Comparison of ENCODE assay signal across 36 cellular contexts in genomic region chr7:96928965-96929364, GRCh38.
DNase-seq lines count a peak whose midpoint lies in the region; ATAC-seq, FAIRE-seq and TF ChIP-seq lines count a peak whose summit lies in the region.
"Had no signal": no experiment of that assay in that cellular context is flagged by ENCODE, and none has a peak within 500 bp of the region (broad histone marks: within the 10 kb centered on the region; RNA-seq: fewer than 3 reads in every experiment).

No MANE protein-coding gene starts in this region.

- no peaks in the 10 kb centered on the region for H3K9me3 Mint-ChIP-seq in stimulated activated naive CD8-positive, alpha-beta T cell treated with anti-CD3 and anti-CD28 coated beads, Interleukin-15, amount 100 ng/mL, for 72 hours
- H3K9me3 Mint-ChIP-seq: CD4-positive, alpha-beta memory T cell; CD4-positive, alpha-beta T cell; CD8-positive, alpha-beta memory T cell; CD8-positive, alpha-beta T cell had no signal

- H3K4me1 ChIP-seq in HepG2 (ENCODE audit: insufficient read depth, low read length), result no peaks in the 10 kb centered on the region
- no peaks in the 10 kb centered on the region for H3K4me1 ChIP-seq in right lobe of liver
- no peaks in the 10 kb centered on the region for H3K4me1 ChIP-seq in A549
- no peaks in the 10 kb centered on the region for H3K4me1 ChIP-seq in IMR-90 (ENCODE audit: control insufficient read depth, insufficient read depth, low read length)
- no peaks in the 10 kb centered on the region for H3K4me1 ChIP-seq in K562 (replicated peaks in 1 of 2; ENCODE audit: control insufficient read depth in 2 of 2, insufficient read depth in 2 of 2, low read length in 2 of 2)
- peaks cover 0 to 3% of the 10 kb centered on the region in 2 experiments for H3K4me1 ChIP-seq in trophoblast cell (ENCODE audit: control insufficient read depth in 1 of 2, insufficient read depth in 2 of 2, low read length in 2 of 2)
- H3K4me1 ChIP-seq: BE2C; BLaER1; BLaER1 treated with 17β-estradiol and CSF1 and Interleukin-3, amounts not matched to agents 10 nM and 100 nM; Caco-2 had no signal

- H2AK5ac ChIP-seq in IMR-90 (ENCODE audit: low read depth, low read length) (no peak overlapping the region), trophoblast cell (ENCODE audit: low read length) (no peak overlapping the region)

- H3K14ac ChIP-seq in IMR-90 (replicated peaks; ENCODE audit: low read depth, low read length), result no peak overlapping the region
- H3K14ac ChIP-seq in trophoblast cell (ENCODE audit: low read length), result no peak overlapping the region

- H2BK120ac ChIP-seq in IMR-90 (ENCODE audit: low read depth, low read length), result no peak overlapping the region
- H2BK120ac ChIP-seq in trophoblast cell (ENCODE audit: insufficient read depth, low read length, poor library complexity), result no peak overlapping the region

- POLR2A ChIA-PET in HepG2 (lab: Yijun Ruan, JAX), result no interaction called here
- POLR2A ChIA-PET in A549 (lab: Yijun Ruan, JAX), result no interaction called here
- POLR2A ChIA-PET in IMR-90 (lab: Charles Lee; ENCODE audit: unreplicated experiment), result no interaction called here
- POLR2A ChIA-PET in K562 (lab: Yijun Ruan, JAX), result no interaction called here

- no peak overlapping the region for H3K27ac Mint-ChIP-seq in stimulated activated naive CD8-positive, alpha-beta T cell treated with anti-CD3 and anti-CD28 coated beads, Interleukin-15, amount 100 ng/mL, for 72 hours
- H3K27ac Mint-ChIP-seq: B cell; CD14-positive monocyte; CD4-positive, alpha-beta memory T cell; CD4-positive, alpha-beta T cell; CD4-positive, CD25-positive, alpha-beta regulatory T cell; CD8-positive, alpha-beta memory T cell; CD8-positive, alpha-beta T cell had no signal

- TF ChIP-seq CTCF in HepG2 (CRISPR knock-in tag; IDR thresholded peaks at IDR 0.05) (no peak), right lobe of liver (IDR thresholded peaks at IDR 0.05) (no peak), A549 (IDR thresholded peaks at IDR 0.05) (no peak), IMR-90 (conservative IDR thresholded peaks at IDR 0.05; ENCODE audit: low read depth, low read length) (no peak), K562 (IDR thresholded peaks at IDR 0.05 in 2 of 3, conservative IDR thresholded peaks at IDR 0.05 in 1 of 3; ENCODE audit: insufficient read depth in 2 of 3, low read depth in 1 of 3, low read length in 3 of 3) (no peak)

- H2BK20ac ChIP-seq in IMR-90 (ENCODE audit: low read depth, low read length), result no peak overlapping the region

- no peak overlapping the region for H3K4me2 ChIP-seq in HepG2 (ENCODE audit: low read depth, low read length)
- no peak overlapping the region for H3K4me2 ChIP-seq in A549
- no peak overlapping the region for H3K4me2 ChIP-seq in IMR-90 (ENCODE audit: low read depth, low read length)
- no peak overlapping the region for H3K4me2 ChIP-seq in K562 (ENCODE audit: insufficient read depth, low read length)
- no peak overlapping the region for H3K4me2 ChIP-seq in trophoblast cell (ENCODE audit: low read length)
- H3K4me2 ChIP-seq: BLaER1; BLaER1 treated with 17β-estradiol and CSF1 and Interleukin-3, amounts not matched to agents 10 nM and 100 nM had no signal

- ATAC-seq in HepG2 (no peak), right lobe of liver (no peak), A549 (no peak), IMR-90 (ENCODE audit: low read depth) (no peak), K562 (no peak), GM18907 (IDR thresholded peaks at IDR 0.05; ENCODE audit: unreplicated experiment) (no peak)
- ATAC-seq in stimulated activated naive CD8-positive, alpha-beta T cell treated with anti-CD3 and anti-CD28 coated beads, Interleukin-15, amount 100 ng/mL, for 72 hours, result no peak
- ATAC-seq: CD8-positive, alpha-beta T cell had no signal

- H3K4me1 Mint-ChIP-seq in stimulated activated naive CD8-positive, alpha-beta T cell treated with anti-CD3 and anti-CD28 coated beads, Interleukin-15, amount 100 ng/mL, for 72 hours, result no peaks in the 10 kb centered on the region
- H3K4me1 Mint-ChIP-seq: B cell; CD14-positive monocyte; CD4-positive, alpha-beta memory T cell; CD4-positive, CD25-positive, alpha-beta regulatory T cell; CD8-positive, alpha-beta memory T cell had no signal

- no peak overlapping the region for H3K4ac ChIP-seq in IMR-90 (ENCODE audit: low read depth, low read length)
- no peak overlapping the region for H3K4ac ChIP-seq in trophoblast cell (ENCODE audit: low read depth, low read length)

- H3K27me3 Mint-ChIP-seq in stimulated activated naive CD8-positive, alpha-beta T cell treated with anti-CD3 and anti-CD28 coated beads, Interleukin-15, amount 100 ng/mL, for 72 hours, result peaks cover 56% of the 10 kb centered on the region
- H3K27me3 Mint-ChIP-seq: B cell had no signal

- TF ChIP-seq POLR2A in HepG2 (IDR thresholded peaks at IDR 0.05; ENCODE audit: insufficient read depth in 1 of 2, low read depth in 2 of 2, low read length in 2 of 2) (no peak), right lobe of liver (IDR thresholded peaks at IDR 0.05) (no peak), A549 (IDR thresholded peaks at IDR 0.05; ENCODE audit: low read length) (no peak), IMR-90 (IDR thresholded peaks at IDR 0.05; ENCODE audit: low read depth, low read length) (no peak), K562 (conservative IDR thresholded peaks at IDR 0.05) (no peak)

- TF ChIP-seq RAD21 in HepG2 (CRISPR knock-in tag; IDR thresholded peaks at IDR 0.05) (no peak), A549 (conservative IDR thresholded peaks at IDR 0.05 in 1 of 2, IDR thresholded peaks at IDR 0.05 in 1 of 2) (no peak), IMR-90 (IDR thresholded peaks at IDR 0.05; ENCODE audit: low read length) (no peak), K562 (CRISPR knock-in tag; conservative IDR thresholded peaks at IDR 0.05 in 1 of 2, IDR thresholded peaks at IDR 0.05 in 1 of 2) (no peak)

- no peak overlapping the region for H2BK15ac ChIP-seq in IMR-90 (ENCODE audit: low read depth, low read length)

- H2BK5ac ChIP-seq in IMR-90 (ENCODE audit: low read depth, low read length, poor library complexity, severe bottlenecking) (no peak overlapping the region), trophoblast cell (ENCODE audit: low read depth, low read length, poor library complexity) (no peak overlapping the region)

- H3K18ac ChIP-seq in IMR-90 (ENCODE audit: low read depth, low read length), result no peak overlapping the region
- H3K18ac ChIP-seq in trophoblast cell (ENCODE audit: low read length), result no peak overlapping the region

- WGBS in HepG2 (ENCODE audit: low lambda C conversion rate), result 30% methylated on average over 2 of the region's 2 CpGs
- 46% methylated on average over 2 of the region's 2 CpGs for WGBS in right lobe of liver (ENCODE audit: insufficient coverage, low coverage, low lambda C conversion rate, missing lambda C conversion rate)
- 2% methylated on average over 2 of the region's 2 CpGs for WGBS in A549 (ENCODE audit: missing lambda C conversion rate)
- no CpG with 5 or more reads among the region's 2 CpGs for WGBS in IMR-90 (ENCODE audit: extremely low coverage in 2 of 2, insufficient read length in 1 of 2), 2 experiments
- 5% methylated on average over 2 of the region's 2 CpGs for WGBS in K562 (ENCODE audit: insufficient coverage, low coverage, missing lambda C conversion rate)
- WGBS in trophoblast cell (ENCODE audit: extremely low coverage, insufficient coverage, insufficient read length), result no CpG with 5 or more reads among the region's 2 CpGs

- no peak overlapping the region for H3K56ac ChIP-seq in IMR-90 (ENCODE audit: extremely low read depth, insufficient read depth, low read length)

- no peak overlapping the region for H4K12ac ChIP-seq in trophoblast cell (ENCODE audit: low read depth, low read length)

- CTCF ChIA-PET in HepG2 (lab: Yijun Ruan, JAX; ENCODE audit: low intra/inter-chr PET ratio, low total read pairs), result no interaction called here
- CTCF ChIA-PET in A549 (lab: Yijun Ruan, JAX), result interaction anchor here (1.2 kb wide), 1 partner anchor 9 kb away, joined by 5 read pairs; no protein-coding TSS in a partner anchor
- CTCF ChIA-PET in IMR-90 (lab: Yijun Ruan, JAX), result no interaction called here
- CTCF ChIA-PET in K562 (lab: Yijun Ruan, JAX; ENCODE audit: low intra/inter-chr PET ratio), result no interaction called here

- H3K9me1 ChIP-seq in IMR-90 (ENCODE audit: insufficient read depth, low read length) (no peaks in the 10 kb centered on the region), K562 (ENCODE audit: control insufficient read depth, insufficient read depth, low read length) (no peaks in the 10 kb centered on the region)

- H3K4me3 Mint-ChIP-seq in stimulated activated naive CD8-positive, alpha-beta T cell treated with anti-CD3 and anti-CD28 coated beads, Interleukin-15, amount 100 ng/mL, for 72 hours, result no peak overlapping the region
- H3K4me3 Mint-ChIP-seq: B cell; CD14-positive monocyte; CD4-positive, alpha-beta memory T cell; CD4-positive, alpha-beta T cell; CD4-positive, CD25-positive, alpha-beta regulatory T cell; CD8-positive, alpha-beta memory T cell; CD8-positive, alpha-beta T cell had no signal

- intact Hi-C loops in HepG2 (cut with micrococcal nuclease; ENCODE audit: unreplicated experiment) (no loop called here), right lobe of liver (cut with DNase I) (no loop called here), IMR-90 (cut with micrococcal nuclease) (no loop called here), K562 (cut with micrococcal nuclease) (no loop called here)

- no peak overlapping the region for H2AK9ac ChIP-seq in IMR-90 (replicated peaks; ENCODE audit: low read depth, low read length, poor library complexity)

- H3K4me3 ChIP-seq in HepG2 (replicated peaks in 1 of 3; ENCODE audit: insufficient read depth in 1 of 3, low read depth in 2 of 3, low read length in 3 of 3) (no peak overlapping the region), right lobe of liver (no peak overlapping the region), A549 (no peak overlapping the region), IMR-90 (ENCODE audit: insufficient read depth, low read depth, low read length) (no peak overlapping the region), K562 (no peak overlapping the region), trophoblast cell (ENCODE audit: low read depth, low read length) (no peak overlapping the region)
- H3K4me3 ChIP-seq: BLaER1; BLaER1 treated with 17β-estradiol and CSF1 and Interleukin-3, amounts not matched to agents 10 nM and 100 nM had no signal

- H3K79me1 ChIP-seq in IMR-90 (ENCODE audit: low read depth in 1 of 2, low read length in 2 of 2), result no peaks in the 10 kb centered on the region
- H3K79me1 ChIP-seq in trophoblast cell (ENCODE audit: low read length), result no peaks in the 10 kb centered on the region

- no peak overlapping the region for H3K9ac ChIP-seq in HepG2 (ENCODE audit: insufficient read depth, low read depth, low read length)
- H3K9ac ChIP-seq in IMR-90 (ENCODE audit: low read depth, low read length), result no peak overlapping the region
- H3K9ac ChIP-seq in K562 (ENCODE audit: insufficient read depth in 1 of 2, low read depth in 2 of 2, low read length in 2 of 2), result no peak overlapping the region
- H3K9ac ChIP-seq in trophoblast cell (ENCODE audit: low read length), result no peak overlapping the region
- H3K9ac ChIP-seq: BLaER1; BLaER1 treated with 17β-estradiol and CSF1 and Interleukin-3, amounts not matched to agents 10 nM and 100 nM had no signal

- H4K91ac ChIP-seq in IMR-90 (ENCODE audit: insufficient read depth, low read depth, low read length), result no peak overlapping the region
- no peak overlapping the region for H4K91ac ChIP-seq in trophoblast cell (ENCODE audit: low read depth, low read length)

- H3K79me2 ChIP-seq in HepG2 (ENCODE audit: insufficient read depth, low read length), result no peaks in the 10 kb centered on the region
- H3K79me2 ChIP-seq in K562 (ENCODE audit: control insufficient read depth, insufficient read depth, low read length), result no peaks in the 10 kb centered on the region
- no peaks in the 10 kb centered on the region for H3K79me2 ChIP-seq in trophoblast cell (ENCODE audit: control insufficient read depth, insufficient read depth, low read length, poor library complexity)

- FAIRE-seq in HepG2 (lab: Jason Lieb, UNC), result no peak
- FAIRE-seq in A549 (lab: Jason Lieb, UNC), result no peak
- FAIRE-seq in K562 (lab: Jason Lieb, UNC), result no peak
- FAIRE-seq: A204.1, D721Med had no signal

- TF ChIP-seq EP300 in HepG2 (IDR thresholded peaks at IDR 0.05; ENCODE audit: low read depth in 2 of 2, low read length in 2 of 2), result no peak
- no peak for TF ChIP-seq EP300 in HepG2 (CRISPR knock-in tag; IDR thresholded peaks at IDR 0.05; ENCODE audit: borderline replicate concordance)
- TF ChIP-seq EP300 in A549 (IDR thresholded peaks at IDR 0.05), result no peak
- no peak for TF ChIP-seq EP300 in K562 (IDR thresholded peaks at IDR 0.05; ENCODE audit: low read length)

- no peaks in the 10 kb centered on the region for H3K9me3 ChIP-seq in HepG2 (ENCODE audit: low read length)
- H3K9me3 ChIP-seq in right lobe of liver, result no peaks in the 10 kb centered on the region
- no peaks in the 10 kb centered on the region for H3K9me3 ChIP-seq in A549
- H3K9me3 ChIP-seq in IMR-90 (ENCODE audit: control insufficient read depth, insufficient read depth, low read length), result no peaks in the 10 kb centered on the region
- H3K9me3 ChIP-seq in K562 (replicated peaks; ENCODE audit: control insufficient read depth, insufficient read depth, low read depth, low read length), result no peaks in the 10 kb centered on the region
- no peaks in the 10 kb centered on the region for H3K9me3 ChIP-seq in trophoblast cell (ENCODE audit: insufficient read depth, low read depth, low read length)
- H3K9me3 ChIP-seq: BE2C; BLaER1; BLaER1 treated with 17β-estradiol and CSF1 and Interleukin-3, amounts not matched to agents 10 nM and 100 nM; Caco-2 had no signal

- no peak overlapping the region for H2AFZ ChIP-seq in HepG2 (ENCODE audit: low read length)
- no peak overlapping the region for H2AFZ ChIP-seq in IMR-90 (replicated peaks; ENCODE audit: low read length, poor library complexity)
- no peak overlapping the region for H2AFZ ChIP-seq in K562 (ENCODE audit: low read depth, low read length)
- H2AFZ ChIP-seq in trophoblast cell (ENCODE audit: insufficient read depth, low read length, poor library complexity), result no peak overlapping the region

- dilution Hi-C loops in IMR-90 (cut with HindIII; ENCODE audit: low sequenced_read_pairs, unreplicated experiment), result no loop called here

- no TSS peak for BruUV-seq in HepG2 (replicated peaks; lab: Mats Ljungman, UMichigan)
- BruUV-seq in IMR-90 (replicated peaks; lab: Mats Ljungman, UMichigan), result no TSS peak
- no TSS peak for BruUV-seq in K562 (replicated peaks; lab: Mats Ljungman, UMichigan)

- H4K8ac ChIP-seq in IMR-90 (ENCODE audit: low read depth in 2 of 2, low read length in 2 of 2) (no peak overlapping the region), trophoblast cell (ENCODE audit: low read depth, low read length) (no peak overlapping the region)

- H3K27me3 ChIP-seq in HepG2 (ENCODE audit: control insufficient read depth in 1 of 2, insufficient read depth in 2 of 2, low read length in 2 of 2) (no peaks in the 10 kb centered on the region; a peak in 1 of 5 replicates), right lobe of liver (no peaks in the 10 kb centered on the region), IMR-90 (ENCODE audit: control insufficient read depth, insufficient read depth, low read length) (no peaks in the 10 kb centered on the region), K562 (ENCODE audit: control insufficient read depth in 2 of 2, insufficient read depth in 2 of 2, low read length in 2 of 2) (peaks cover 0 to 5% of the 10 kb centered on the region in 2 experiments; a peak in 1 of 5 replicates), trophoblast cell (ENCODE audit: insufficient read depth, low read length) (no peaks in the 10 kb centered on the region)
- H3K27me3 ChIP-seq: BE2C; BLaER1; BLaER1 treated with 17β-estradiol and CSF1 and Interleukin-3, amounts not matched to agents 10 nM and 100 nM had no signal

- no peak for DNase-seq in HepG2 (ENCODE audit: low spot score)
- no peak for DNase-seq in right lobe of liver
- no peak for DNase-seq in A549 (ENCODE audit: low read depth in 1 of 2, low spot score in 1 of 2)
- no peak for DNase-seq in IMR-90
- no peak for DNase-seq in K562 (ENCODE audit: extremely low read depth in 1 of 4, low spot score in 3 of 4)
- DNase-seq in trophoblast cell, result no peak
- DNase-seq in stimulated activated naive CD8-positive, alpha-beta T cell treated with anti-CD3 and anti-CD28 coated beads, Interleukin-15, amount 100 ng/mL, for 72 hours, result no peak
- DNase-seq: 8988T; ACHN; AML-193; BE2C; C1 segment of cervical spinal cord; Caco-2; Calu3; CD4-positive, alpha-beta memory T cell; CD4-positive, alpha-beta T cell; CD4-positive, CD25-positive, alpha-beta regulatory T cell; CD8-positive, alpha-beta memory T cell; CD8-positive, alpha-beta T cell; COR-L47; DMS 273 treated with DMSO at 0.1 percent for 48 hours; DMS153; DMS53; DMS79; DMS79 treated with DMSO at 0.1 percent for 48 hours; DND-41; EL had no signal

- no peaks in the 10 kb centered on the region for H4K20me1 ChIP-seq in HepG2 (ENCODE audit: insufficient read depth, low read length)
- H4K20me1 ChIP-seq in IMR-90 (ENCODE audit: insufficient read depth, low read length), result no peaks in the 10 kb centered on the region
- H4K20me1 ChIP-seq in K562 (replicated peaks; ENCODE audit: control insufficient read depth, insufficient read depth, low read length), result no peaks in the 10 kb centered on the region
- H4K20me1 ChIP-seq: BLaER1; BLaER1 treated with 17β-estradiol and CSF1 and Interleukin-3, amounts not matched to agents 10 nM and 100 nM had no signal

- H3K23ac ChIP-seq in IMR-90 (ENCODE audit: low read depth, low read length), result no peak overlapping the region
- H3K23ac ChIP-seq in trophoblast cell (ENCODE audit: low read length), result no peak overlapping the region

- no peak overlapping the region for H4K5ac ChIP-seq in IMR-90 (ENCODE audit: low read depth, low read length)

- H2BK12ac ChIP-seq in trophoblast cell (ENCODE audit: low read length), result no peak overlapping the region

- H3K36me3 ChIP-seq in HepG2 (replicated peaks in 1 of 2; ENCODE audit: control insufficient read depth in 1 of 2, insufficient read depth in 2 of 2, low read length in 2 of 2) (no peaks in the 10 kb centered on the region), right lobe of liver (no peaks in the 10 kb centered on the region), IMR-90 (ENCODE audit: control insufficient read depth, insufficient read depth, low read length) (no peaks in the 10 kb centered on the region), K562 (ENCODE audit: control insufficient read depth, insufficient read depth, low read length) (no peaks in the 10 kb centered on the region), trophoblast cell (ENCODE audit: control insufficient read depth in 1 of 2, insufficient read depth in 2 of 2, low read length in 2 of 2) (no peaks in the 10 kb centered on the region)
- H3K36me3 ChIP-seq: BE2C; BLaER1; BLaER1 treated with 17β-estradiol and CSF1 and Interleukin-3, amounts not matched to agents 10 nM and 100 nM had no signal

- in situ Hi-C loops in HepG2 (cut with HindIII; ENCODE audit: extremely low pct_ligation_motif_present, low pct_unique_long_range_greater_than_20kb), result no loop called here
- in situ Hi-C loops in IMR-90 (cut with MboI; ENCODE audit: low sequenced_read_pairs), result no loop called here
- in situ Hi-C loops in K562 (cut with MboI), result no loop called here

- no peak overlapping the region for H3K27ac ChIP-seq in HepG2 (ENCODE audit: extremely low read length, insufficient read depth, low read length)
- H3K27ac ChIP-seq in right lobe of liver, result no peak overlapping the region
- no peak overlapping the region for H3K27ac ChIP-seq in A549
- H3K27ac ChIP-seq in IMR-90 (ENCODE audit: insufficient read depth, low read length), result no peak overlapping the region
- no peak overlapping the region for H3K27ac ChIP-seq in K562 (ENCODE audit: extremely low read depth, low read depth, low read length)
- no peak overlapping the region for H3K27ac ChIP-seq in trophoblast cell (ENCODE audit: low read depth, low read length)
- H3K27ac ChIP-seq: 22Rv1; BLaER1; BLaER1 treated with 17β-estradiol and CSF1 and Interleukin-3, amounts not matched to agents 10 nM and 100 nM; C4-2B had no signal

Comparison
In these comparisons a context has a peak if more than half of its experiments do, and no peak if none do; other contexts are left out.
1. Of the 241 proteins assayed by ChIP-seq in both HepG2 and K562: peak only in HepG2: none; only in K562: none; in both: MAFF and MAFK; in neither: 239.